ENCODE assay signal across 1 cellular context in the genomic region with DNA sequence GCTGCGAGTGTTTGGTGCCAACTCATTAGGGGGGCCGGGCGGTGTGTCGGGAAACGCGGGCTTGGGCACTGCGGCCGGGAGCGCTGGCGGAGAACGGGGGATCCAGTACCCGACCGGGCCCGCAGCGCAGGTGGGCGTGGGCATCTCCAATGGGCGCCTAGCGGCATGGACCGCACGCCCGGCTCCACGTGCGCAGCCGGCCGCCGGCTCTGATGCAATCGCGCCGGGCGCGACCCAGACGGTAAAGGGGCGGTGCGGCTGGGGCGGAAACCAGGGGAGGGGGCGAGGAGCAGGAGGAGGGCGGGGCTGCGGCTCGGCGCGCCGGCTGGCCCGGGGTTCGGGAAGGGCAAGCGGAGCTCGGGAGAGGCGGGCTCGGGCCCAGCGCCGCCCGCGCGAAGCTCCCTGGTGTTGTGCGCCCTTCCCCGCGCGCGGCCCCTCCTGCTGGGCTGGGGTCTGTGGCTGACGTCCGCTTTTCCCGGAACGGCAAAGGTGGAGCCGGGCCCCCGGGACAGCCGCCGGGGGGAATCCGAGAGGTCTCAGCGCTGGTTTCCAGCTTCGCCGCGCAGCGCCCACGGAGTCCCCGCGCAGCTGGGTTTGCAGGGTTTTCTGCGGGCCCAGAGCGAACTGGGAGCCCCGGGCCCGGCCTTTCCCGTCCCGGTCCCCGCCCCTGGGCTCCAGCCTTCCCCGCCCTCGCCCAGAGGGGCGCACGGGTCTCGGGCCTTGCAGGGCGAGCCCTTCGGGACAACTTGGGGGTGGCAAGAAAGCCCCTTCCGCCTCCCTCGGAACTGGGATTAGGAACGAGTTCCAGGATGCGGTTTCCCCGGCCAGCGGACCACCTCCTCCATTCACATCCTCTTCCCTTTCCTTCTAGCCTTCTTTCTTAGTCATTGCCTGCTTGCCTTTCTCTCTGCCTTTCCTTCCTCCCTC.
TF ChIP-seq lines count a peak whose summit lies in the region.

No MANE protein-coding gene starts in this region.

TF ChIP-seq in HepG2, 621 proteins besides CTCF, POLR2A, EP300 and RAD21 (continued from another document and continues in another):
- TF ChIP-seq, protein P1, sequence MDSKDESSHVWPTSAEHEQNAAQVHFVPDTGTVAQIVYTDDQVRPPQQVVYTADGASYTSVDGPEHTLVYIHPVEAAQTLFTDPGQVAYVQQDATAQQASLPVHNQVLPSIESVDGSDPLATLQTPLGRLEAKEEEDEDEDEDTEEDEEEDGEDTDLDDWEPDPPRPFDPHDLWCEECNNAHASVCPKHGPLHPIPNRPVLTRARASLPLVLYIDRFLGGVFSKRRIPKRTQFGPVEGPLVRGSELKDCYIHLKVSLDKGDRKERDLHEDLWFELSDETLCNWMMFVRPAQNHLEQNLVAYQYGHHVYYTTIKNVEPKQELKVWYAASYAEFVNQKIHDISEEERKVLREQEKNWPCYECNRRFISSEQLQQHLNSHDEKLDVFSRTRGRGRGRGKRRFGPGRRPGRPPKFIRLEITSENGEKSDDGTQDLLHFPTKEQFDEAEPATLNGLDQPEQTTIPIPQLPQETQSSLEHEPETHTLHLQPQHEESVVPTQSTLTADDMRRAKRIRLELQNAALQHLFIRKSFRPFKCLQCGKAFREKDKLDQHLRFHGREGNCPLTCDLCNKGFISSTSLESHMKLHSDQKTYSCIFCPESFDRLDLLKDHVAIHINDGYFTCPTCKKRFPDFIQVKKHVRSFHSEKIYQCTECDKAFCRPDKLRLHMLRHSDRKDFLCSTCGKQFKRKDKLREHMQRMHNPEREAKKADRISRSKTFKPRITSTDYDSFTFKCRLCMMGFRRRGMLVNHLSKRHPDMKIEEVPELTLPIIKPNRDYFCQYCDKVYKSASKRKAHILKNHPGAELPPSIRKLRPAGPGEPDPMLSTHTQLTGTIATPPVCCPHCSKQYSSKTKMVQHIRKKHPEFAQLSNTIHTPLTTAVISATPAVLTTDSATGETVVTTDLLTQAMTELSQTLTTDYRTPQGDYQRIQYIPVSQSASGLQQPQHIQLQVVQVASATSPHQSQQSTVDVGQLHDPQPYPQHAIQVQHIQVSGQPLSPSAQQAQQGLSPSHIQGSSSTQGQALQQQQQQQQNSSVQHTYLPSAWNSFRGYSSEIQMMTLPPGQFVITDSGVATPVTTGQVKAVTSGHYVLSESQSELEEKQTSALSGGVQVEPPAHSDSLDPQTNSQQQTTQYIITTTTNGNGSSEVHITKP (CRISPR knock-in tag; IDR thresholded peaks at IDR 0.05; ENCODE audit: low read depth), result peak; percentile 54; the same call in 1 of the 2 replicates
- TF ChIP-seq ZNF747 (CRISPR knock-in tag; IDR thresholded peaks at IDR 0.05; ENCODE audit: borderline replicate concordance) (peak; percentile 11; the same call in 1 of the 2 replicates), ZNF605 (CRISPR knock-in tag; IDR thresholded peaks at IDR 0.05) (no peak), TRIM24 (CRISPR knock-in tag; IDR thresholded peaks at IDR 0.05) (no peak), DRAP1 (CRISPR knock-in tag; IDR thresholded peaks at IDR 0.05) (peak; percentile 57), EZH2 (conservative IDR thresholded peaks at IDR 0.05; ENCODE audit: low read depth, low read length) (no peak), ZNF552 (CRISPR knock-in tag; IDR thresholded peaks at IDR 0.05; ENCODE audit: borderline replicate concordance) (peak; percentile 83; the same call in 1 of the 2 replicates), ZBTB7B (CRISPR knock-in tag; IDR thresholded peaks at IDR 0.05) (0 out of 2 replicates have a peak, but pooled peaks have one; percentile 42), GABPB1 (CRISPR knock-in tag; IDR thresholded peaks at IDR 0.05) (peak; percentile 90), ZBTB34 (CRISPR knock-in tag; IDR thresholded peaks at IDR 0.05) (peak; percentile 39; the same call in 1 of the 2 replicates), ZMYM3 (CRISPR knock-in tag; IDR thresholded peaks at IDR 0.05) (peak; percentile 68; the same call in 1 of the 2 replicates), KLF13 (CRISPR knock-in tag; IDR thresholded peaks at IDR 0.05) (peak; percentile 95), ZNF788 (CRISPR knock-in tag; IDR thresholded peaks at IDR 0.05; ENCODE audit: borderline replicate concordance) (peak; percentile 90), KMT2A (CRISPR knock-in tag; IDR thresholded peaks at IDR 0.05) (peak; percentile 70), NCOA1 (CRISPR knock-in tag; IDR thresholded peaks at IDR 0.05) (peak; percentile 67; the same call in 1 of the 2 replicates), WIZ (CRISPR knock-in tag; IDR thresholded peaks at IDR 0.05) (peak; percentile 24; the same call in 1 of the 2 replicates), ZNF232 (CRISPR knock-in tag; IDR thresholded peaks at IDR 0.05; ENCODE audit: borderline replicate concordance) (no peak; the same call in 1 of the 2 replicates), ZFP62 (CRISPR knock-in tag; IDR thresholded peaks at IDR 0.05) (no peak), TSC22D2 (CRISPR knock-in tag; IDR thresholded peaks at IDR 0.05; ENCODE audit: borderline replicate concordance) (peak; percentile 70; the same call in 1 of the 2 replicates), SRY (CRISPR knock-in tag; IDR thresholded peaks at IDR 0.05) (peak; percentile 54; the same call in 1 of the 2 replicates), BHLHE40 (IDR thresholded peaks at IDR 0.05; ENCODE audit: low read length) (peak; percentile 93), ZNF761 (CRISPR knock-in tag; conservative IDR thresholded peaks at IDR 0.05) (peak; percentile 96), NRL (CRISPR knock-in tag; IDR thresholded peaks at IDR 0.05; ENCODE audit: borderline replicate concordance) (peak; percentile 36; the same call in 1 of the 2 replicates), ARID5B (CRISPR knock-in tag; IDR thresholded peaks at IDR 0.05) (peak; percentile 85), CHD2 (IDR thresholded peaks at IDR 0.05; ENCODE audit: low read depth, low read length) (no peak), STAT5B (CRISPR knock-in tag; IDR thresholded peaks at IDR 0.05) (no peak), KLF9 (CRISPR knock-in tag; IDR thresholded peaks at IDR 0.05; ENCODE audit: low read depth) (peak; percentile 98), ZNF614 (CRISPR knock-in tag; IDR thresholded peaks at IDR 0.05; ENCODE audit: borderline replicate concordance) (peak; percentile 85; the same call in 1 of the 2 replicates), TARDBP (CRISPR knock-in tag; IDR thresholded peaks at IDR 0.05) (peak; percentile 93), STAG1 (CRISPR knock-in tag; IDR thresholded peaks at IDR 0.05) (no peak), ZNF556 (CRISPR knock-in tag; IDR thresholded peaks at IDR 0.05; ENCODE audit: borderline replicate concordance) (peak; percentile 94), KMT2B (CRISPR knock-in tag; IDR thresholded peaks at IDR 0.05) (peak; percentile 76; the same call in 1 of the 2 replicates), SAP130 (CRISPR knock-in tag; IDR thresholded peaks at IDR 0.05; ENCODE audit: low read depth) (peak; percentile 99)
- TF ChIP-seq, protein P2, sequence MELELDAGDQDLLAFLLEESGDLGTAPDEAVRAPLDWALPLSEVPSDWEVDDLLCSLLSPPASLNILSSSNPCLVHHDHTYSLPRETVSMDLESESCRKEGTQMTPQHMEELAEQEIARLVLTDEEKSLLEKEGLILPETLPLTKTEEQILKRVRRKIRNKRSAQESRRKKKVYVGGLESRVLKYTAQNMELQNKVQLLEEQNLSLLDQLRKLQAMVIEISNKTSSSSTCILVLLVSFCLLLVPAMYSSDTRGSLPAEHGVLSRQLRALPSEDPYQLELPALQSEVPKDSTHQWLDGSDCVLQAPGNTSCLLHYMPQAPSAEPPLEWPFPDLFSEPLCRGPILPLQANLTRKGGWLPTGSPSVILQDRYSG (CRISPR knock-in tag; IDR thresholded peaks at IDR 0.05), result no peak
- TF ChIP-seq, protein P3, sequence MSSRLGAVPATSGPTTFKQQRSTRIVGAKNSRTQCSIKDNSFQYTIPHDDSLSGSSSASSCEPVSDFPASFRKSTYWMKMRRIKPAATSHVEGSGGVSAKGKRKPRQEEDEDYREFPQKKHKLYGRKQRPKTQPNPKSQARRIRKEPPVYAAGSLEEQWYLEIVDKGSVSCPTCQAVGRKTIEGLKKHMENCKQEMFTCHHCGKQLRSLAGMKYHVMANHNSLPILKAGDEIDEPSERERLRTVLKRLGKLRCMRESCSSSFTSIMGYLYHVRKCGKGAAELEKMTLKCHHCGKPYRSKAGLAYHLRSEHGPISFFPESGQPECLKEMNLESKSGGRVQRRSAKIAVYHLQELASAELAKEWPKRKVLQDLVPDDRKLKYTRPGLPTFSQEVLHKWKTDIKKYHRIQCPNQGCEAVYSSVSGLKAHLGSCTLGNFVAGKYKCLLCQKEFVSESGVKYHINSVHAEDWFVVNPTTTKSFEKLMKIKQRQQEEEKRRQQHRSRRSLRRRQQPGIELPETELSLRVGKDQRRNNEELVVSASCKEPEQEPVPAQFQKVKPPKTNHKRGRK (CRISPR knock-in tag; IDR thresholded peaks at IDR 0.05), result 0 out of 2 replicates have a peak, but pooled peaks have one; percentile 24
- TF ChIP-seq, protein P4, sequence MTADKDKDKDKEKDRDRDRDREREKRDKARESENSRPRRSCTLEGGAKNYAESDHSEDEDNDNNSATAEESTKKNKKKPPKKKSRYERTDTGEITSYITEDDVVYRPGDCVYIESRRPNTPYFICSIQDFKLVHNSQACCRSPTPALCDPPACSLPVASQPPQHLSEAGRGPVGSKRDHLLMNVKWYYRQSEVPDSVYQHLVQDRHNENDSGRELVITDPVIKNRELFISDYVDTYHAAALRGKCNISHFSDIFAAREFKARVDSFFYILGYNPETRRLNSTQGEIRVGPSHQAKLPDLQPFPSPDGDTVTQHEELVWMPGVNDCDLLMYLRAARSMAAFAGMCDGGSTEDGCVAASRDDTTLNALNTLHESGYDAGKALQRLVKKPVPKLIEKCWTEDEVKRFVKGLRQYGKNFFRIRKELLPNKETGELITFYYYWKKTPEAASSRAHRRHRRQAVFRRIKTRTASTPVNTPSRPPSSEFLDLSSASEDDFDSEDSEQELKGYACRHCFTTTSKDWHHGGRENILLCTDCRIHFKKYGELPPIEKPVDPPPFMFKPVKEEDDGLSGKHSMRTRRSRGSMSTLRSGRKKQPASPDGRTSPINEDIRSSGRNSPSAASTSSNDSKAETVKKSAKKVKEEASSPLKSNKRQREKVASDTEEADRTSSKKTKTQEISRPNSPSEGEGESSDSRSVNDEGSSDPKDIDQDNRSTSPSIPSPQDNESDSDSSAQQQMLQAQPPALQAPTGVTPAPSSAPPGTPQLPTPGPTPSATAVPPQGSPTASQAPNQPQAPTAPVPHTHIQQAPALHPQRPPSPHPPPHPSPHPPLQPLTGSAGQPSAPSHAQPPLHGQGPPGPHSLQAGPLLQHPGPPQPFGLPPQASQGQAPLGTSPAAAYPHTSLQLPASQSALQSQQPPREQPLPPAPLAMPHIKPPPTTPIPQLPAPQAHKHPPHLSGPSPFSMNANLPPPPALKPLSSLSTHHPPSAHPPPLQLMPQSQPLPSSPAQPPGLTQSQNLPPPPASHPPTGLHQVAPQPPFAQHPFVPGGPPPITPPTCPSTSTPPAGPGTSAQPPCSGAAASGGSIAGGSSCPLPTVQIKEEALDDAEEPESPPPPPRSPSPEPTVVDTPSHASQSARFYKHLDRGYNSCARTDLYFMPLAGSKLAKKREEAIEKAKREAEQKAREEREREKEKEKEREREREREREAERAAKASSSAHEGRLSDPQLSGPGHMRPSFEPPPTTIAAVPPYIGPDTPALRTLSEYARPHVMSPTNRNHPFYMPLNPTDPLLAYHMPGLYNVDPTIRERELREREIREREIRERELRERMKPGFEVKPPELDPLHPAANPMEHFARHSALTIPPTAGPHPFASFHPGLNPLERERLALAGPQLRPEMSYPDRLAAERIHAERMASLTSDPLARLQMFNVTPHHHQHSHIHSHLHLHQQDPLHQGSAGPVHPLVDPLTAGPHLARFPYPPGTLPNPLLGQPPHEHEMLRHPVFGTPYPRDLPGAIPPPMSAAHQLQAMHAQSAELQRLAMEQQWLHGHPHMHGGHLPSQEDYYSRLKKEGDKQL (CRISPR knock-in tag; IDR thresholded peaks at IDR 0.05; ENCODE audit: low read depth), result peak; percentile 82
